Comparison of ENCODE assay signal across 8 cellular contexts in genomic region chr7:149261829-149262617, GRCh38. TPM values are rescaled to one million over a fixed set of nuclear protein-coding genes. Genes with fewer than 3 reads are reported as not detected.
DNase-seq lines count a peak whose midpoint lies in the region; ATAC-seq lines count a peak whose summit lies in the region.

ZNF783 (plus strand) TSS chr7:149262196; CDS start chr7:149262334, 138 bp downstream.

- ATAC-seq in GM19324 (IDR thresholded peaks at IDR 0.05; ENCODE audit: low FRiP score, unreplicated experiment) (peak; percentile 83), HG03460 (IDR thresholded peaks at IDR 0.05; ENCODE audit: unreplicated experiment) (peak; percentile 79)

- no peak within 1 kb of the TSS for H3K27ac ChIP-seq in ectodermal cell (ENCODE audit: insufficient read depth, low read depth, low read length, poor library complexity, severe bottlenecking)

- peaks cover 11% of the 10 kb centered on the region for H3K36me3 Mint-ChIP-seq in activated CD4-positive, alpha-beta memory T cell treated with anti-CD3 and anti-CD28 coated beads, Interleukin-2, amount 10 ng/mL, durations not matched to agents 7 days and 5 days (ENCODE audit: low read depth)

- peaks cover 4% of the 10 kb centered on the region for H3K36me3 ChIP-seq in ectodermal cell (ENCODE audit: control insufficient read depth, insufficient read depth, low read length)

- peaks cover 17% of the 10 kb centered on the region for H3K27me3 ChIP-seq in ectodermal cell (ENCODE audit: control insufficient read depth, insufficient read depth, low read length, poor library complexity, severe bottlenecking)

- no peaks in the 10 kb centered on the region for H3K9me3 Mint-ChIP-seq in activated CD4-positive, alpha-beta memory T cell treated with anti-CD3 and anti-CD28 coated beads, Interleukin-2, amount 10 ng/mL, durations not matched to agents 7 days and 5 days

- peak; percentile 95 for DNase-seq in CD1c-positive myeloid dendritic cell (ENCODE audit: extremely low spot score)
- DNase-seq in NCI-H748 (lab: John Stamatoyannopoulos, UW; ENCODE audit: unreplicated experiment) = peak; percentile 90
- DNase-seq in activated CD4-positive, alpha-beta memory T cell treated with anti-CD3 and anti-CD28 coated beads, Interleukin-2, amount 10 ng/mL, durations not matched to agents 7 days and 5 days = peak; percentile 88
- DNase-seq in lung microvascular endothelial cell (ENCODE audit: low read depth in 2 of 2) = peak; percentile 91 to 94
- DNase-seq in stimulated activated CD4-positive, alpha-beta T cell treated with anti-CD3 and anti-CD28 coated beads, TNF-alpha, amount 100 ng/mL, for 4 hours (ENCODE audit: low read depth in 3 of 3) = peak; percentile 74 to 80 (median 78)

- H3K27ac Mint-ChIP-seq in activated CD4-positive, alpha-beta memory T cell treated with anti-CD3 and anti-CD28 coated beads, Interleukin-2, amount 10 ng/mL, durations not matched to agents 7 days and 5 days = peak within 1 kb of the TSS; percentile 58

- H3K4me1 Mint-ChIP-seq in activated CD4-positive, alpha-beta memory T cell treated with anti-CD3 and anti-CD28 coated beads, Interleukin-2, amount 10 ng/mL, durations not matched to agents 7 days and 5 days = peaks cover 33% of the 10 kb centered on the region

- no peaks in the 10 kb centered on the region for H3K4me1 ChIP-seq in ectodermal cell (ENCODE audit: control insufficient read depth, insufficient read depth, low read length)

- POLR2A ChIA-PET in activated CD4-positive, alpha-beta memory T cell treated with anti-CD3 and anti-CD28 coated beads, Interleukin-2, amount 10 ng/mL, durations not matched to agents 7 days and 5 days (lab: Charles Lee) = interaction anchor here (0.6 to 2.1 kb wide), 20 partner anchors 10 to 321 kb away, joined by 3 to 22 read pairs (median 4); partner anchors contain the start of genes ZNF282, ZNF398, ZNF425 and ZNF777

- CTCF ChIA-PET in activated CD4-positive, alpha-beta memory T cell treated with anti-CD3 and anti-CD28 coated beads, Interleukin-2, amount 10 ng/mL, durations not matched to agents 7 days and 5 days (lab: Charles Lee) = interaction anchor here (0.7 to 3.3 kb wide), 22 partner anchors 9 to 363 kb away, joined by 3 to 48 read pairs (median 4); partner anchors contain the start of genes ZNF282, ZNF398 and ZNF777

- 1% methylated on average over 115 of the region's 115 CpGs for WGBS in ectodermal cell, 2 experiments

- no peaks in the 10 kb centered on the region for H3K27me3 Mint-ChIP-seq in activated CD4-positive, alpha-beta memory T cell treated with anti-CD3 and anti-CD28 coated beads, Interleukin-2, amount 10 ng/mL, durations not matched to agents 7 days and 5 days

- H3K4me3 ChIP-seq in ectodermal cell (ENCODE audit: insufficient read depth, low read depth, low read length) = peak within 1 kb of the TSS; percentile 36

- peak within 1 kb of the TSS; percentile 79 for H3K4me3 Mint-ChIP-seq in activated CD4-positive, alpha-beta memory T cell treated with anti-CD3 and anti-CD28 coated beads, Interleukin-2, amount 10 ng/mL, durations not matched to agents 7 days and 5 days

- H3K9me3 ChIP-seq in ectodermal cell (ENCODE audit: control insufficient read depth, low read length) = no peaks in the 10 kb centered on the region

RNA-seq across cellular contexts. Expression of gene ZNF783, which starts in this region (rescaled TPM):
- total RNA-seq in activated CD4-positive, alpha-beta memory T cell treated with anti-CD3 and anti-CD28 coated beads, Interleukin-2, amount 10 ng/mL, durations not matched to agents 7 days and 5 days = 10 to 100 TPM; 14.4 to 15.8 TPM
- 15.7 TPM for polyA plus RNA-seq in ectodermal cell (2013, experiment 1 of 4)
- 16.7 TPM for polyA plus RNA-seq in ectodermal cell (2013, experiment 2 of 4)
- 12.2 TPM for polyA plus RNA-seq in ectodermal cell (2013, experiment 3 of 4)
- polyA plus RNA-seq in ectodermal cell (2013, experiment 4 of 4) = 11.8 TPM
- 2.4 and 4.8 TPM in 2 replicates for total RNA-seq in lung microvascular endothelial cell
